ENCODE assay signal across 14 cellular contexts in the genomic region with DNA sequence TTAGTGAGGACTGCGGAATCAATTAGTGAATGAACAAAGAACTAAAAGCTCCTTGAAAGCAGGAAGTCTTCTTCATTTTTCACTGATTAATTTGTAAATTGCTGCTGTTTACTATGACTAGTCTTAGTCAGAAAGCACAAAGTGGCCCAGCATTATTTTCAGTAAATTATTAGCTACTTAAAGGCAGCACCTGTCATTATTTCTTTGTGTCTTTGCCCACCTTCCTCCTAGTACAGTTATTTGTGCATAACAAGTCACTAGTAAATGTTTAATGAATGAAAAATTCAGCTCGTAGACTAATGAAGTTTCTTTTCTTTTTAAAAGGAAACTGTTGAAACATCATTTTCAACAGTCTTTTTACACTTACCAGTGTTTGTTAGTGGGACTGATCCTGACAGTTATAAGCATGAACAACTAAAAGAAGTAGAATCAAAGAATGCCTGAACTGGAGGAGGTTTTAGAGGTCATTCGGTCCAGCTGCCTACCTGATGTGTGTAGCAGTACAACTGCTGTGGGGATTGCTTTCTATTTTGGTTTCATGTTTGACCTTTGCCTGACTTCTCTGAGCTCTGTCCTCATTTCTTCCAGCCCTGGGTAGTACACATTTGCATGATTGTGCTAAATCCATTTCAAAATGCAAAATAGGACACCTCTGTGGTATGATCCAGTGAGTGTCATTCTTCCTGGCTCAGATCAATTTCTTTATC.
DNase-seq lines count a peak whose midpoint lies in the region; ATAC-seq, FAIRE-seq and TF ChIP-seq lines count a peak whose summit lies in the region.
"Had no signal": no experiment of that assay in that cellular context is flagged by ENCODE, and none has a peak within 500 bp of the region (broad histone marks: within the 10 kb centered on the region; RNA-seq: fewer than 3 reads in every experiment).

No MANE protein-coding gene starts in this region.

- intact Hi-C loops in Right ventricle myocardium inferior (cut with DNase I) (no loop called here), left ventricle myocardium inferior (cut with micrococcal nuclease) (no loop called here), left colon (cut with DNase I, micrococcal nuclease) (no loop called here)

- 53 to 68% (median 55%) methylated on average over 3 of the region's 3 CpGs for WGBS in small intestine, 3 donors

- no peak for TF ChIP-seq CTCF in left ventricle myocardium inferior (IDR thresholded peaks at IDR 0.05; ENCODE audit: borderline replicate concordance)

- no peak for FAIRE-seq in small intestine (lab: Jason Lieb, UNC)

- H3K36me3 ChIP-seq in left ventricle myocardium inferior (no peaks in the 10 kb centered on the region), small intestine (ENCODE audit: control insufficient read depth in 2 of 2, insufficient read depth in 2 of 2, low read length in 2 of 2) (no peaks in the 10 kb centered on the region)

- H3K4me1 ChIP-seq in left ventricle myocardium inferior (peaks cover 12% of the 10 kb centered on the region), small intestine (ENCODE audit: control insufficient read depth in 2 of 2, insufficient read depth in 1 of 2, low read depth in 1 of 2, low read length in 1 of 2) (no peaks in the 10 kb centered on the region)
- H3K4me1 ChIP-seq: foreskin keratinocyte had no signal

- H3K9me3 ChIP-seq in left ventricle myocardium inferior (replicated peaks) = peaks cover 11% of the 10 kb centered on the region
- no peaks in the 10 kb centered on the region for H3K9me3 ChIP-seq in small intestine (ENCODE audit: control insufficient read depth, low read depth)

- H3K27ac ChIP-seq in left ventricle myocardium inferior (replicated peaks) (no peak overlapping the region), small intestine (ENCODE audit: low read depth in 1 of 2, low read length in 1 of 2) (no peak overlapping the region)
- H3K27ac ChIP-seq: 22Rv1, foreskin keratinocyte had no signal

- ATAC-seq in Right ventricle myocardium inferior (peak; percentile 37), HG02642 (IDR thresholded peaks at IDR 0.05; ENCODE audit: poor library complexity, unreplicated experiment) (peak; percentile 96), HG03457 (IDR thresholded peaks at IDR 0.05; ENCODE audit: unreplicated experiment) (peak; percentile 83), left colon (no peak)
- ATAC-seq: foreskin keratinocyte had no signal

- H3K4me3 ChIP-seq in left ventricle myocardium inferior = no peak overlapping the region
- H3K4me3 ChIP-seq in small intestine (ENCODE audit: low read depth in 1 of 2, low read length in 2 of 2) = no peak overlapping the region

- H3K27me3 ChIP-seq in left ventricle myocardium inferior (ENCODE audit: low read depth) = no peaks in the 10 kb centered on the region
- H3K27me3 ChIP-seq in small intestine (ENCODE audit: control insufficient read depth in 2 of 2, insufficient read depth in 2 of 2, low read length in 2 of 2) = no peaks in the 10 kb centered on the region
- H3K27me3 ChIP-seq: foreskin keratinocyte had no signal

- no peak for DNase-seq in Right ventricle myocardium inferior (ENCODE audit: missing footprints)
- no peak for DNase-seq in left ventricle myocardium inferior
- DNase-seq in small intestine = peak; percentile 52
- DNase-seq in left colon = no peak
- no peak for DNase-seq in dedifferentiated amniotic fluid mesenchymal stem cell (ENCODE audit: extremely low spot score)
- no peak for DNase-seq in stimulated activated CD4-positive, alpha-beta T cell treated with anti-CD3 and anti-CD28 coated beads, Interleukin-2, amount 100 ng/mL, for 48 hours
- DNase-seq: DND-41; foreskin keratinocyte; mesenchymal stem cell; NCI-H1092; NK-92 treated with Interleukin-12 subunit alpha and Interleukin-12 subunit beta, amount 100 ng/mL, for 24 hours had no signal
